Comparison of ENCODE assay signal across 3 cellular contexts in the genomic region with DNA sequence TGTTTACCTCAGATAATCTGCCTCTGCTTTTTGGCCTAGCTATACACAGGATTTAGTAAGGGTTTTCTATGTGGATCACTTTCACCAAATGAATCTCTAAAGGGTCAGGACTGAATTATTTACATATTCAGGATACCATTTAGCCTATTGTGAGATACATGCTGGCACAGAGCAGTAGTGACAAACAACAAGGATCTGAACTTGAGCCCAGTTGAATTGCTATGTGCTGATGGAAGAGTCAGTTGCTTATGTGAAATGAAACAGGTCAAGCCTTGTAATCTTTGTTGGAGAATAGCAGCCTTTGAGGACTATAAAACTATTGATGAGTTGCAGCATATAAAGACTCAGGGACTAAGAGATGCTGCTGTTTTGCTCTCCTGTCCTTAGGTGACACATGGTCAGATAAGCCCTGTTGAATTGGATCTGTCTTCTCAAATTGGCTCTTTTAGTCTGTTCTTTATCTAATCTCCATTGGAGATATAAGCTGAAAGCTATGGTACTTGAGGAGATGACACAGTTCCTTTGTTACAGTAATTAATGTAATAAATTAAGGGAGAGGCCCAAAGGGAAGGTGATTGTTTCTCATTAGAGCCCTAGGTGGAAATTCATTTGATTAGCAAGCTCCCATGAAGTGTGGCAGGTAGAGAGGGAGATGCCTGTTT.
TF ChIP-seq lines count a peak whose summit lies in the region.

No MANE protein-coding gene starts in this region.

TF ChIP-seq in SK-N-SH, 30 proteins besides CTCF, POLR2A, EP300 and RAD21:
- TF ChIP-seq, protein P1, sequence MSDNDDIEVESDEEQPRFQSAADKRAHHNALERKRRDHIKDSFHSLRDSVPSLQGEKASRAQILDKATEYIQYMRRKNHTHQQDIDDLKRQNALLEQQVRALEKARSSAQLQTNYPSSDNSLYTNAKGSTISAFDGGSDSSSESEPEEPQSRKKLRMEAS (IDR thresholded peaks at IDR 0.05; ENCODE audit: low read depth), result no peak
- TF ChIP-seq GATA2 (CRISPR knock-in tag; IDR thresholded peaks at IDR 0.05), result peak; percentile 51
TF ChIP-seq in SK-N-SH: peak in this region for 1.

TF ChIP-seq in SK-N-SH treated with all-trans-retinoic acid at 6 μM for 48 hours, 23 proteins besides CTCF, POLR2A, EP300 and RAD21:
- no peak for TF ChIP-seq TOX (CRISPR knock-in tag; IDR thresholded peaks at IDR 0.05; ENCODE audit: borderline replicate concordance)
- TF ChIP-seq RARB (CRISPR knock-in tag; IDR thresholded peaks at IDR 0.05), result no peak
- TF ChIP-seq TCF4 (CRISPR knock-in tag; IDR thresholded peaks at IDR 0.05; ENCODE audit: borderline replicate concordance), result no peak
- no peak for TF ChIP-seq ZNF565 (CRISPR knock-in tag; conservative IDR thresholded peaks at IDR 0.05; ENCODE audit: low read depth)
- TF ChIP-seq PPARA (CRISPR knock-in tag; IDR thresholded peaks at IDR 0.05; ENCODE audit: borderline replicate concordance), result no peak
- no peak for TF ChIP-seq ZC3H10 (CRISPR knock-in tag; IDR thresholded peaks at IDR 0.05)
- no peak for TF ChIP-seq ZNF8 (CRISPR knock-in tag; IDR thresholded peaks at IDR 0.05)
- no peak for TF ChIP-seq ARNTL (CRISPR knock-in tag; IDR thresholded peaks at IDR 0.05; ENCODE audit: borderline replicate concordance, low read depth)
- TF ChIP-seq GLIS3 (CRISPR knock-in tag; IDR thresholded peaks at IDR 0.05), result no peak
- no peak for TF ChIP-seq ZNF70 (CRISPR knock-in tag; IDR thresholded peaks at IDR 0.05)
- TF ChIP-seq BACH2 (CRISPR knock-in tag; IDR thresholded peaks at IDR 0.05; ENCODE audit: borderline replicate concordance), result no peak
- TF ChIP-seq ISL1 (CRISPR knock-in tag; IDR thresholded peaks at IDR 0.05), result no peak
- no peak for TF ChIP-seq ZFP30 (CRISPR knock-in tag; IDR thresholded peaks at IDR 0.05)
- TF ChIP-seq, protein P2, sequence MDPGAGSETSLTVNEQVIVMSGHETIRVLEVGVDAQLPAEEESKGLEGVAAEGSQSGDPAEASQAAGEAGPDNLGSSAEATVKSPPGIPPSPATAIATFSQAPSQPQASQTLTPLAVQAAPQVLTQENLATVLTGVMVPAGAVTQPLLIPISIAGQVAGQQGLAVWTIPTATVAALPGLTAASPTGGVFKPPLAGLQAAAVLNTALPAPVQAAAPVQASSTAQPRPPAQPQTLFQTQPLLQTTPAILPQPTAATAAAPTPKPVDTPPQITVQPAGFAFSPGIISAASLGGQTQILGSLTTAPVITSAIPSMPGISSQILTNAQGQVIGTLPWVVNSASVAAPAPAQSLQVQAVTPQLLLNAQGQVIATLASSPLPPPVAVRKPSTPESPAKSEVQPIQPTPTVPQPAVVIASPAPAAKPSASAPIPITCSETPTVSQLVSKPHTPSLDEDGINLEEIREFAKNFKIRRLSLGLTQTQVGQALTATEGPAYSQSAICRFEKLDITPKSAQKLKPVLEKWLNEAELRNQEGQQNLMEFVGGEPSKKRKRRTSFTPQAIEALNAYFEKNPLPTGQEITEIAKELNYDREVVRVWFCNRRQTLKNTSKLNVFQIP (CRISPR knock-in tag; IDR thresholded peaks at IDR 0.05; ENCODE audit: borderline replicate concordance, low read depth), result no peak
TF ChIP-seq in SK-N-SH treated with all-trans-retinoic acid at 6 μM for 48 hours: peak in this region for 0.

TF ChIP-seq in IMR-90, 13 proteins besides CTCF, POLR2A, EP300 and RAD21:
- TF ChIP-seq SMC3 (IDR thresholded peaks at IDR 0.05; ENCODE audit: low read depth, low read length), result no peak
- no peak for TF ChIP-seq RCOR1 (IDR thresholded peaks at IDR 0.05; ENCODE audit: insufficient replicate concordance, low read length)
- no peak for TF ChIP-seq MAZ (IDR thresholded peaks at IDR 0.05; ENCODE audit: borderline replicate concordance, low read depth, low read length)
- no peak for TF ChIP-seq MAFK (IDR thresholded peaks at IDR 0.05; ENCODE audit: low read depth, low read length)
